14 cellular contexts compared by ENCODE assay signal in the genomic region with DNA sequence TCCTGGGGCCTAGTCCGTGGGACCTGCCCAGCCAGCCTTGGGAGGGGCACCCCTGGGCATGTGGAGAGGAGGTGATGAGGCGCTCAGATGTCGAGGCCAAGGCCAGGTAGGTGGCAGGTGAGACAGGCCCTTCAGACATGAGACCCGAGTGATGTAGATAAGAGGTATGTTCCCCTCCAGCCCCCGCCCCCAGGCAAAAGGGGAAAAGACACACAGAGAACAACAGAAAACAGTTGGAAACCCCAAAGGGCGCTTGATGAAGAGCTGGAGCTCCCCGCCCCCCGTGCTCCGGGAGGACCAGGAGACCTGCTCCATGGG.
"Had no signal": no experiment of that assay in that cellular context is flagged by ENCODE, and none has a peak within 500 bp of the region (broad histone marks: within the 10 kb centered on the region; RNA-seq: fewer than 3 reads in every experiment).

No MANE protein-coding gene starts in this region.

- H3K36me3 Mint-ChIP-seq: activated CD4-positive, alpha-beta memory T cell treated with anti-CD3 and anti-CD28 coated beads for 36 hours had no signal

- H2AFZ ChIP-seq: hepatocyte had no signal

- H3K36me3 ChIP-seq: lower lobe of right lung had no signal

- H3K27ac ChIP-seq: body of pancreas, esophagus squamous epithelium, hepatocyte, lower lobe of right lung, tibial artery had no signal

- H3K4me3 Mint-ChIP-seq: activated CD4-positive, alpha-beta memory T cell treated with anti-CD3 and anti-CD28 coated beads for 36 hours; activated naive CD4-positive, alpha-beta T cell treated with anti-CD3 and anti-CD28 coated beads for 36 hours; effector memory CD8-positive, alpha-beta T cell; T-helper 2 cell treated with Interferon-gamma antibody and Interleukin-4, amounts not matched to agents 5 μg/mL and 100 μg/mL, for 36 hours had no signal

- H3K27ac Mint-ChIP-seq: activated CD4-positive, alpha-beta memory T cell treated with anti-CD3 and anti-CD28 coated beads for 36 hours; activated naive CD4-positive, alpha-beta T cell treated with anti-CD3 and anti-CD28 coated beads for 36 hours; activated T-helper 2 cell treated with anti-CD3 and anti-CD28 coated beads, Interferon-gamma antibody, Interleukin-2, Interleukin-4, amounts not matched to agents 10 μg/mL and 5 μg/mL and 100 μg/mL, durations not matched to agents 14 hours and 24 hours and 36 hours; T-helper 2 cell treated with Interferon-gamma antibody and Interleukin-4, amounts not matched to agents 5 μg/mL and 100 μg/mL, for 36 hours had no signal

- H3K4me3 ChIP-seq: body of pancreas, esophagus squamous epithelium, hepatocyte, lower lobe of right lung, tibial artery had no signal

- H3K9me3 Mint-ChIP-seq: activated CD4-positive, alpha-beta memory T cell treated with anti-CD3 and anti-CD28 coated beads for 36 hours; activated naive CD4-positive, alpha-beta T cell treated with anti-CD3 and anti-CD28 coated beads for 36 hours; activated T-helper 2 cell treated with anti-CD3 and anti-CD28 coated beads, Interferon-gamma antibody, Interleukin-2, Interleukin-4, amounts not matched to agents 10 μg/mL and 5 μg/mL and 100 μg/mL, durations not matched to agents 14 hours and 24 hours and 36 hours; effector memory CD8-positive, alpha-beta T cell; nephron progenitor cell; T-helper 2 cell treated with Interferon-gamma antibody and Interleukin-4, amounts not matched to agents 5 μg/mL and 100 μg/mL, for 36 hours had no signal

- H3K9me3 ChIP-seq: body of pancreas, esophagus squamous epithelium, lower lobe of right lung, tibial artery had no signal

- ATAC-seq: body of pancreas had no signal

- H3K4me2 ChIP-seq: hepatocyte had no signal

- DNase-seq: activated CD4-positive, alpha-beta memory T cell treated with anti-CD3 and anti-CD28 coated beads for 36 hours; activated CD4-positive, alpha-beta T cell treated with anti-CD3 and anti-CD28 coated beads for 4 hours; activated naive CD4-positive, alpha-beta T cell treated with anti-CD3 and anti-CD28 coated beads for 36 hours; activated T-cell treated with anti-CD3 and anti-CD28 coated beads, Interleukin-2, amount 50 U/mL, for 1 hour; body of pancreas; effector memory CD8-positive, alpha-beta T cell; esophagus squamous epithelium; lower lobe of right lung; nephron progenitor cell; stimulated activated naive CD8-positive, alpha-beta T cell treated with anti-CD3 and anti-CD28 coated beads, Interleukin-15, Interleukin-2, amounts not matched to agents 100 U/mL and 50 U/mL, for 24 hours; tibial artery had no signal
